ENCODE assay signal across 15 cellular contexts in the genomic region with DNA sequence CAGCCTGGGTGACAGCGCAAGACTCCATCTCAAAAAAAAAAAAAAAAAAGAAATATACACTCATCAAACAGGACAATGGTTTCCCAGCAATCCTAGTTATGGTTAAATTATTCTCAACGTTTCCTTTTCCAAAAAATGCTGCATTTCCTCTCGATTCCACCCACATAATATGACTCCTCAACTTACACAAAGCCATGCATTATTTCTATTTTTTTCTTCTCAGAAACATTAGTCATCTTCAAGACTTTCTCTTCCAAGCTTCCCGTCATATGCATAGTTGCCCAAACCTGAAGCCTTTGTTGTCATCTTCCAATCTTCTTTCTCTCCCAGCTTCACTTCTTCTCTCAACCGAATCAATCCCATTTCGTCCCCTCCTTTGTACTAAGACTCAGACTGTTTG.
"Had no signal": no experiment of that assay in that cellular context is flagged by ENCODE, and none has a peak within 500 bp of the region (broad histone marks: within the 10 kb centered on the region; RNA-seq: fewer than 3 reads in every experiment).

No MANE protein-coding gene starts in this region.

- DNase-seq: activated gamma-delta T cell treated with Interleukin-2 at 50 U/mL for 16 hours; activated naive CD8-positive, alpha-beta T cell treated with anti-CD3 and anti-CD28 coated beads, Interleukin-2, amount 10 ng/mL, durations not matched to agents 7 days and 5 days; activated T-cell treated with anti-CD3 and anti-CD28 coated beads, Interleukin-2, amount 50 U/mL, for 24 hours; aorta; effector CD8-positive, alpha-beta T cell; glutamatergic neuron; mucosa of descending colon; naive thymus-derived CD8-positive, alpha-beta T cell; small intestine; stomach; tibial artery had no signal

- H3K27ac ChIP-seq: coronary artery, right atrium auricular region, stomach, tibial artery, vagina had no signal

- ATAC-seq: activated CD4-positive, CD25-positive, alpha-beta regulatory T cell treated with anti-CD3 and anti-CD28 coated beads, Interleukin-2, amount 50 U/mL, for 24 hours; mucosa of descending colon; naive thymus-derived CD8-positive, alpha-beta T cell had no signal

- H3K4me1 ChIP-seq: vagina had no signal

- H3K27me3 ChIP-seq: right atrium auricular region, stomach, tibial artery, vagina had no signal

- H3K36me3 ChIP-seq: right atrium auricular region, stomach, tibial artery, vagina had no signal

- H3K9me3 ChIP-seq: mucosa of descending colon, right atrium auricular region, stomach, tibial artery, vagina had no signal

- H3K4me3 ChIP-seq: coronary artery, mucosa of descending colon, right atrium auricular region, stomach, tibial artery, vagina had no signal
